ENCODE assay signal across 21 cellular contexts in the genomic region with DNA sequence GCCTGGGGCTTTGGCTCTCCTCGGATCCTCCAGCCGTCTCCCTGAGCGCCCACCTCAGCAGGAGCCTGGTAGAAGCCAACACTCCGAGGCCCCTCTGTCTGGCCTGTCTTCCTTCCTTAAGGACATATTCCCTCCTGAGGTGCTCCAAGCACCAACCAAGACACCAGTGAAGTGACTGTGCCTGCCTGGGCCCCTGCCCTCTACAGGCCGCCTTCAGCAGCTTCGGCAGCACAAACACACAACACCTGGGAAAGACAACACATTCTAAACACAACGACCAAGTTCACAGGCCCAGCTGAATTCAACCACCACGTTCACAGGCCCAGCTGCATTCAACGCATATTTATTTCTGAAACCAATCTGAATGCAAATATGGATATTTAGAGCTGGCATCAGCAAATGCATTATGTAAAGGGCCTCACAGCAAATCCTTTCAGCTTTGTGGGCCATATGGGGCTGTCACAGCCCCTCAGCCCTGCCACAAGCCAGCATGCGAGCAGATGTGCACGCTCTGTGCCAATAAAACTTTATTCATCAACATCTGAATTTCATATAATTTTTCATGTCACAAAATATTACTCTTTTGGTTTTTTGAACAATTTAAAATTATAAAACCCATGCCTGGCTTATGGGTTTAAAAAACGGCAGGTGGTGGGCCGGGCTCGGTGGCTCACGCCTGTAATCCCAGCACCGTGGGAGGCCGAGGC. TPM values are rescaled to one million over a fixed set of nuclear protein-coding genes. Genes with fewer than 3 reads are reported as not detected.
DNase-seq lines count a peak whose midpoint lies in the region; ATAC-seq and TF ChIP-seq lines count a peak whose summit lies in the region.
"Had no signal": no experiment of that assay in that cellular context is flagged by ENCODE, and none has a peak within 500 bp of the region (broad histone marks: within the 10 kb centered on the region; RNA-seq: fewer than 3 reads in every experiment).

No MANE protein-coding gene starts in this region.

- H3K36me3 Mint-ChIP-seq in activated naive CD4-positive, alpha-beta T cell treated with anti-CD3 and anti-CD28 coated beads, Interleukin-2, amount 10 ng/mL, durations not matched to agents 7 days and 5 days: peaks cover 2% of the 10 kb centered on the region
- H3K36me3 Mint-ChIP-seq: naive B cell had no signal

- H3K4me1 ChIP-seq in body of pancreas: no peaks in the 10 kb centered on the region
- H3K4me1 ChIP-seq: adrenal gland, prostate gland, upper lobe of left lung had no signal

- H3K9me3 Mint-ChIP-seq in activated naive CD4-positive, alpha-beta T cell treated with anti-CD3 and anti-CD28 coated beads, Interleukin-2, amount 10 ng/mL, durations not matched to agents 7 days and 5 days: no peaks in the 10 kb centered on the region
- H3K9me3 Mint-ChIP-seq: CD8-positive, alpha-beta T cell; naive B cell; stimulated activated memory B cell treated with anti-CD40 and anti-IgM and Interleukin-4, amounts not matched to agents 10 μg/mL and 1 μg/mL and 100 μg/mL, for 72 hours had no signal

- intact Hi-C loops in body of pancreas (cut with DNase I): no loop called here

- CTCF ChIA-PET in activated naive CD4-positive, alpha-beta T cell treated with anti-CD3 and anti-CD28 coated beads, Interleukin-2, amount 10 ng/mL, durations not matched to agents 7 days and 5 days (lab: Charles Lee): no interaction called here

- H3K4me3 ChIP-seq in retinal pigment epithelial cell (ENCODE audit: low read length): no peak overlapping the region
- no peak overlapping the region for H3K4me3 ChIP-seq in body of pancreas
- H3K4me3 ChIP-seq: adrenal gland, prostate gland, upper lobe of left lung had no signal

- H3K4me1 Mint-ChIP-seq in activated naive CD4-positive, alpha-beta T cell treated with anti-CD3 and anti-CD28 coated beads, Interleukin-2, amount 10 ng/mL, durations not matched to agents 7 days and 5 days: no peaks in the 10 kb centered on the region

- no peaks in the 10 kb centered on the region for H3K27me3 Mint-ChIP-seq in activated naive CD4-positive, alpha-beta T cell treated with anti-CD3 and anti-CD28 coated beads, Interleukin-2, amount 10 ng/mL, durations not matched to agents 7 days and 5 days
- H3K27me3 Mint-ChIP-seq: naive B cell; stimulated activated memory B cell treated with anti-CD40 and anti-IgM and Interleukin-4, amounts not matched to agents 10 μg/mL and 1 μg/mL and 100 μg/mL, for 72 hours had no signal

- no peak overlapping the region for H3K4me3 Mint-ChIP-seq in activated naive CD4-positive, alpha-beta T cell treated with anti-CD3 and anti-CD28 coated beads, Interleukin-2, amount 10 ng/mL, durations not matched to agents 7 days and 5 days
- H3K4me3 Mint-ChIP-seq: CD8-positive, alpha-beta T cell; stimulated activated memory B cell treated with anti-CD40 and anti-IgM and Interleukin-4, amounts not matched to agents 10 μg/mL and 1 μg/mL and 100 μg/mL, for 72 hours had no signal

- peak overlapping the region; percentile 14 for H3K27ac ChIP-seq in cingulate gyrus (ENCODE audit: low read depth, low read length)
- H3K27ac ChIP-seq in body of pancreas: no peak overlapping the region
- H3K27ac ChIP-seq: adrenal gland, upper lobe of left lung had no signal

- H3K9me3 ChIP-seq in body of pancreas: no peaks in the 10 kb centered on the region
- H3K9me3 ChIP-seq: adrenal gland, prostate gland, upper lobe of left lung had no signal

- no peak overlapping the region for H3K27ac Mint-ChIP-seq in activated naive CD4-positive, alpha-beta T cell treated with anti-CD3 and anti-CD28 coated beads, Interleukin-2, amount 10 ng/mL, durations not matched to agents 7 days and 5 days
- H3K27ac Mint-ChIP-seq: CD8-positive, alpha-beta T cell; naive B cell; stimulated activated memory B cell treated with anti-CD40 and anti-IgM and Interleukin-4, amounts not matched to agents 10 μg/mL and 1 μg/mL and 100 μg/mL, for 72 hours had no signal

- no peaks in the 10 kb centered on the region for H3K36me3 ChIP-seq in body of pancreas (replicated peaks in 1 of 2; ENCODE audit: insufficient read depth in 1 of 2, low read depth in 2 of 2)

- WGBS in body of pancreas, 2 donors: 86 to 89% methylated on average over 15 to 17 of the region's 17 CpGs

- ATAC-seq in body of pancreas: no peak
- ATAC-seq: CD8-positive, alpha-beta T cell; stimulated activated memory B cell treated with anti-CD40 and anti-IgM and Interleukin-4, amounts not matched to agents 10 μg/mL and 1 μg/mL and 100 μg/mL, for 72 hours had no signal

- no peaks in the 10 kb centered on the region for H3K27me3 ChIP-seq in body of pancreas
- H3K27me3 ChIP-seq: adrenal gland, upper lobe of left lung had no signal

- DNase-seq in NCI-H82 (lab: John Stamatoyannopoulos, UW): peak; percentile 29
- DNase-seq in NCI-H82 treated with DMSO at 0.1 percent for 48 hours (lab: John Stamatoyannopoulos, UW; ENCODE audit: unreplicated experiment): no peak
- DNase-seq in NAMALWA (ENCODE audit: low spot score): peak; percentile 91
- no peak for DNase-seq in retinal pigment epithelial cell (ENCODE audit: low read depth)
- DNase-seq in activated naive CD4-positive, alpha-beta T cell treated with anti-CD3 and anti-CD28 coated beads, Interleukin-2, amount 10 ng/mL, durations not matched to agents 7 days and 5 days: no peak
- no peak for DNase-seq in body of pancreas
- DNase-seq in NCI-H128 (lab: John Stamatoyannopoulos, UW; ENCODE audit: unreplicated experiment): no peak
- DNase-seq: activated CD8-positive, alpha-beta memory T cell treated with anti-CD3 and anti-CD28 coated beads for 24 hours; adrenal gland; CD8-positive, alpha-beta T cell; naive B cell; NCI-H1105 treated with DMSO at 0.1 percent for 48 hours; Right ventricle myocardium superior had no signal

- no peak for TF ChIP-seq POLR2A in body of pancreas (IDR thresholded peaks at IDR 0.05)

- peak; percentile 13 for TF ChIP-seq CTCF in retinal pigment epithelial cell (conservative IDR thresholded peaks at IDR 0.05; ENCODE audit: low read depth, low read length)
- no peak for TF ChIP-seq CTCF in body of pancreas (IDR thresholded peaks at IDR 0.05)

RNA-seq across cellular contexts. Expression of gene GALNS, which starts 12.2 kb away (rescaled TPM):
- total RNA-seq in body of pancreas: 10 to 100 TPM in 1 of 2 donors, 1 to 10 TPM in 1; 8.8 to 48.8 TPM

RNA-seq across cellular contexts. Expression of gene TRAPPC2L, which starts 12.4 kb away (rescaled TPM):
- 10 to 100 TPM in 1 of 2 donors, 1 to 10 TPM in 1; 7.6 to 35.5 TPM for total RNA-seq in body of pancreas

RNA-seq across cellular contexts. Expression of gene PABPN1L, which starts 21.9 kb away (rescaled TPM):
- not detected for total RNA-seq in body of pancreas
- total RNA-seq: CD8-positive, alpha-beta T cell; cerebellum; endothelial cell of umbilical vein; frontal cortex; Right ventricle myocardium superior; T-helper 2 cell treated with Interferon-gamma antibody and Interleukin-4, amounts not matched to agents 100 ng/mL and 5 ng/mL, for 36 hours had no signal

RNA-seq across cellular contexts. Expression of gene APRT, which starts 32.8 kb away (rescaled TPM):
- total RNA-seq in body of pancreas: 100 to 1,000 TPM in 1 of 2 donors, 10 to 100 TPM in 1; 95.9 to 104 TPM

RNA-seq across cellular contexts. Expression of gene CDT1, which starts 41.0 kb away (rescaled TPM):
- total RNA-seq in body of pancreas: 1 to 10 TPM in 1 of 2 donors, not detected in 1; 7.6 TPM

Comparison
In these comparisons a context has a peak if more than half of its experiments do, and no peak if none do; other contexts are left out.
1. DNase-seq: peak in NCI-H82 (single experiment) and NAMALWA (single experiment); none in NCI-H82 treated with DMSO at 0.1 percent for 48 hours (single experiment), retinal pigment epithelial cell (single experiment), activated naive CD4-positive, alpha-beta T cell treated with anti-CD3 and anti-CD28 coated beads, Interleukin-2, amount 10 ng/mL, durations not matched to agents 7 days and 5 days (single experiment), body of pancreas (0 of 4) and NCI-H128 (single experiment).